Comparison of ENCODE assay signal across 16 cellular contexts in the genomic region with DNA sequence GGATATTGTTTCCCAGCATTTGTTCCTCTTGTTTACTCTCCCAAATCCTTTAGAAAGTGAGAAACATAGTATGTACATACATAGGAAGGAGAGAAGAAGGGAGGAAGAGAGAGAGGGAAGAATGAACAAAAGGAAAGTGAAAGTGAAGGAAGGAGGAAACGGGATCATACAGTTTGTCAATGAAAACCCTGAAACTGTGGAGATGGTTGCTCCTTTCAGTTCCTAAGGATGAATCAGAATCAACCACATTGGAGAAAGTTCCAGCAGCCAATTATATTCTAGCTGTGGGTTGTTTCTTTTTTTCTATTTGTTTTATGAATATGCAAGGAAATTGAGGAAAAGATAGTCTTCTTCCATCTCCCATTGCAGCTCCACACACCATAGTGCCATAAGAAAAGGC.
DNase-seq lines count a peak whose midpoint lies in the region; ATAC-seq, FAIRE-seq and TF ChIP-seq lines count a peak whose summit lies in the region.
"Had no signal": no experiment of that assay in that cellular context is flagged by ENCODE, and none has a peak within 500 bp of the region (broad histone marks: within the 10 kb centered on the region; RNA-seq: fewer than 3 reads in every experiment).

No MANE protein-coding gene starts in this region.

- WGBS in sigmoid colon, 2 donors = 71 to 80% methylated on average over 1 of the region's 1 CpG

- POLR2A ChIA-PET in MCF 10A (lab: Yijun Ruan, JAX) = interaction anchor here (0.6 to 1.6 kb wide), 3 partner anchors 11 to 1177 kb away, joined by 3 to 5 read pairs (median 3); no protein-coding TSS in a partner anchor

- TF ChIP-seq EP300 in sigmoid colon (IDR thresholded peaks at IDR 0.05) = no peak

- H3K4me1 Mint-ChIP-seq in MCF 10A (ENCODE audit: insufficient read depth, unreplicated experiment) = peaks cover 20% of the 10 kb centered on the region

- no peaks in the 10 kb centered on the region for H3K27me3 Mint-ChIP-seq in MCF 10A (ENCODE audit: insufficient read depth, unreplicated experiment)
- H3K27me3 Mint-ChIP-seq: stimulated activated naive CD8-positive, alpha-beta T cell treated with anti-CD3 and anti-CD28 coated beads, Interleukin-15, Interleukin-2, amounts not matched to agents 100 ng/mL and 50 ng/mL, for 24 hours had no signal

- H3K27ac ChIP-seq in breast epithelium = no peak overlapping the region
- H3K27ac ChIP-seq in fibroblast of lung (ENCODE audit: insufficient read depth, low read length) = no peak overlapping the region
- H3K27ac ChIP-seq in sigmoid colon = no peak overlapping the region
- no peak overlapping the region for H3K27ac ChIP-seq in kidney (ENCODE audit: low read depth in 2 of 2, low read length in 2 of 2)
- H3K27ac ChIP-seq: colonic mucosa had no signal

- H3K4me1 ChIP-seq in breast epithelium = no peaks in the 10 kb centered on the region
- H3K4me1 ChIP-seq in fibroblast of lung (ENCODE audit: control insufficient read depth, extremely low read depth, insufficient read depth, low read length) = no peaks in the 10 kb centered on the region
- H3K4me1 ChIP-seq in sigmoid colon = no peaks in the 10 kb centered on the region
- H3K4me1 ChIP-seq in kidney (ENCODE audit: control insufficient read depth in 1 of 2, insufficient read depth in 1 of 2, low read depth in 1 of 2, low read length in 2 of 2) = no peaks in the 10 kb centered on the region
- H3K4me1 ChIP-seq: colonic mucosa had no signal

- DNase-seq in MCF 10A (ENCODE audit: unreplicated experiment) (no peak), breast epithelium (ENCODE audit: low spot score in 2 of 2) (no peak), MG63 (no peak), fibroblast of lung (ENCODE audit: low read depth in 2 of 2) (peak in 1 of 2 donors; percentile 23), stromal cell of bone marrow (ENCODE audit: low read depth) (peak; percentile 30), sigmoid colon (no peak), left lobe of liver (ENCODE audit: low spot score) (no peak), kidney (no peak)
- DNase-seq: activated CD4-positive, alpha-beta T cell treated with anti-CD3 and anti-CD28 coated beads, Interleukin-2, amount 50 U/mL, for 48 hours; aorta; colonic mucosa; hippocampal formation; NCI-H345 had no signal

- no peak for ATAC-seq in left lobe of liver
- ATAC-seq: K562 had no signal

- H2AFZ ChIP-seq in fibroblast of lung (ENCODE audit: low read length) = peak overlapping the region; percentile 81

- intact Hi-C loops in MCF 10A (cut with micrococcal nuclease) (no loop called here), breast epithelium (cut with DNase I; ENCODE audit: low total_unique reads) (no loop called here), sigmoid colon (cut with DNase I) (no loop called here), kidney (cut with DNase I) (no loop called here)

- peak overlapping the region; percentile 60 for H3K4me3 Mint-ChIP-seq in MCF 10A (ENCODE audit: unreplicated experiment)
- H3K4me3 Mint-ChIP-seq: activated T-helper 1 cell treated with anti-CD3 and anti-CD28 coated beads, Interleukin-12 subunit alpha, Interleukin-12 subunit beta, Interleukin-2, Interleukin-4 antibody, amounts not matched to agents 30 ng/mL and 10 ng/mL and 1 ng/mL, durations not matched to agents 14 hours and 24 hours and 36 hours; stimulated activated naive CD8-positive, alpha-beta T cell treated with anti-CD3 and anti-CD28 coated beads, Interleukin-15, Interleukin-2, amounts not matched to agents 100 ng/mL and 50 ng/mL, for 24 hours had no signal

- H3K9me3 ChIP-seq in breast epithelium (no peaks in the 10 kb centered on the region), MG63 (no peaks in the 10 kb centered on the region), fibroblast of lung (ENCODE audit: control insufficient read depth, insufficient read depth, low read depth, low read length) (no peaks in the 10 kb centered on the region), sigmoid colon (no peaks in the 10 kb centered on the region), kidney (ENCODE audit: control insufficient read depth in 1 of 2, low read length in 2 of 2) (no peaks in the 10 kb centered on the region)
- H3K9me3 ChIP-seq: colonic mucosa had no signal

- peaks cover 4% of the 10 kb centered on the region for H3K36me3 Mint-ChIP-seq in MCF 10A (ENCODE audit: insufficient read depth, unreplicated experiment)

- no peak overlapping the region for H3K4me3 ChIP-seq in breast epithelium
- peak overlapping the region; percentile 26 for H3K4me3 ChIP-seq in MG63
- H3K4me3 ChIP-seq in fibroblast of lung (replicated peaks in 1 of 4; ENCODE audit: control extremely low read depth in 1 of 4, insufficient read depth in 1 of 4, low read depth in 3 of 4, low read length in 4 of 4) = peak overlapping the region in 3 of 4 experiments; percentile 24 to 45 (median 43)
- no peak overlapping the region for H3K4me3 ChIP-seq in sigmoid colon
- no peak overlapping the region for H3K4me3 ChIP-seq in kidney (ENCODE audit: low read length in 2 of 2)
- H3K4me3 ChIP-seq: colonic mucosa, K562 had no signal

- no peaks in the 10 kb centered on the region for H3K27me3 ChIP-seq in breast epithelium
- H3K27me3 ChIP-seq in MG63 = no peaks in the 10 kb centered on the region
- no peaks in the 10 kb centered on the region for H3K27me3 ChIP-seq in fibroblast of lung (ENCODE audit: control insufficient read depth, insufficient read depth, low read length)
- H3K27me3 ChIP-seq in sigmoid colon = no peaks in the 10 kb centered on the region
- H3K27me3 ChIP-seq: colonic mucosa had no signal

- FAIRE-seq in kidney (lab: Jason Lieb, UNC) = no peak
- FAIRE-seq: K562 had no signal

- no peaks in the 10 kb centered on the region for H3K36me3 ChIP-seq in breast epithelium
- no peaks in the 10 kb centered on the region for H3K36me3 ChIP-seq in MG63
- H3K36me3 ChIP-seq in fibroblast of lung (ENCODE audit: control insufficient read depth, insufficient read depth, low read length) = no peaks in the 10 kb centered on the region
- no peaks in the 10 kb centered on the region for H3K36me3 ChIP-seq in sigmoid colon
- no peaks in the 10 kb centered on the region for H3K36me3 ChIP-seq in kidney (ENCODE audit: control insufficient read depth in 1 of 2, insufficient read depth in 2 of 2, low read length in 2 of 2)
- H3K36me3 ChIP-seq: colonic mucosa had no signal

- H3K9ac ChIP-seq in fibroblast of lung (ENCODE audit: insufficient read depth, low read length) (no peak overlapping the region), kidney (ENCODE audit: low read length in 2 of 2) (no peak overlapping the region)

- H4K20me1 ChIP-seq in fibroblast of lung (ENCODE audit: control insufficient read depth, extremely low read depth, insufficient read depth, low read length) = no peaks in the 10 kb centered on the region

- peak overlapping the region; percentile 64 for H3K4me2 ChIP-seq in fibroblast of lung (ENCODE audit: extremely low read depth, insufficient read depth, low read length)

- CTCF ChIA-PET in MCF 10A (lab: Yijun Ruan, JAX) = no interaction called here

- no peaks in the 10 kb centered on the region for H3K79me2 ChIP-seq in fibroblast of lung (ENCODE audit: control insufficient read depth, insufficient read depth, low read length)

- TF ChIP-seq POLR2A in breast epithelium (IDR thresholded peaks at IDR 0.05) (no peak), sigmoid colon (IDR thresholded peaks at IDR 0.05) (no peak)

- no TSS peak for BruUV-seq in MCF 10A (replicated peaks; lab: Mats Ljungman, UMichigan)

- peak overlapping the region; percentile 4 for H3K27ac Mint-ChIP-seq in MCF 10A (ENCODE audit: low read depth, unreplicated experiment)
- H3K27ac Mint-ChIP-seq: activated T-helper 1 cell treated with anti-CD3 and anti-CD28 coated beads, Interleukin-12 subunit alpha, Interleukin-12 subunit beta, Interleukin-2, Interleukin-4 antibody, amounts not matched to agents 30 ng/mL and 10 ng/mL and 1 ng/mL, durations not matched to agents 14 hours and 24 hours and 36 hours; stimulated activated naive CD8-positive, alpha-beta T cell treated with anti-CD3 and anti-CD28 coated beads, Interleukin-15, Interleukin-2, amounts not matched to agents 100 ng/mL and 50 ng/mL, for 24 hours had no signal

- H3K9me3 Mint-ChIP-seq in MCF 10A (ENCODE audit: unreplicated experiment) = no peaks in the 10 kb centered on the region

- TF ChIP-seq CTCF in MCF 10A (IDR thresholded peaks at IDR 0.05; ENCODE audit: unreplicated experiment) (no peak), breast epithelium (IDR thresholded peaks at IDR 0.05) (no peak), fibroblast of lung (conservative IDR thresholded peaks at IDR 0.05 in 1 of 2, IDR thresholded peaks at IDR 0.05 in 1 of 2; ENCODE audit: low read depth in 1 of 2, low read length in 2 of 2) (no peak), sigmoid colon (IDR thresholded peaks at IDR 0.05) (no peak), kidney (IDR thresholded peaks at IDR 0.05; ENCODE audit: borderline replicate concordance, extremely low read depth, insufficient read depth) (no peak)

Comparison
In these comparisons a context has a peak if more than half of its experiments do, and no peak if none do; other contexts are left out.
1. H3K4me3 ChIP-seq: peak in MG63 (single experiment) and fibroblast of lung (3 of 4); none in breast epithelium (0 of 3), sigmoid colon (0 of 4) and kidney (0 of 2).